Comparison of ENCODE assay signal across 8 cellular contexts in the genomic region with DNA sequence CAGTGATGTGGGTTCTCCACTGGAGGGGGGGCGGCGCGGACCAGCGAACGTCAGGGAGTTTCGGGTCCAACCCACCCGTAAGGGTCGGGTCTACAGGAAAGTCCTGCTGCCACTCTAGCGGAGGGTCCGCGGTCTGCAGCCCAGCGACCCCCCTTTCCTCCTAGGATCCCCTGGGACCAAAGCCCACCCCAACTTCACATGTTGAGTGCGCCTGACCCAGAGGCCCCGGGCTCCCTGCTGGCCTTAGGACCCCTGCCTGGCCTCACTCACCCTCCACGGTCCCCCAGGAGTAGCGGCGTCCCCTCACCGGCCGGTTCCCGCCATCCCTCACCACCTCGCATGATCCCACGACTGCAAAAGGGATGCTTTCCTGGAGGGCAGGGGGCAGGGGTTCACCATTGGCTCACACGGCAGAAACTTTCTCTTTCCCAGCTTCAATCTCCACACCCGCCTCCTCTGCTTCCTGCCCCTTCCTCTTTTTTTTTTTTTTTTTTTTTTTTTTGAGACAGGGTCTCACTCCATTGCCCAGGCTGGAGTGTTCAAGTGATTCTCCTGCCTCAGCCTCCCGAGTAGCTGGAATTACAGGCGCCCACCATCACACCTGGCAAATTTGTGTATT. TPM values are rescaled to one million over a fixed set of nuclear protein-coding genes. Genes with fewer than 3 reads are reported as not detected.
DNase-seq lines count a peak whose midpoint lies in the region; ATAC-seq, FAIRE-seq and TF ChIP-seq lines count a peak whose summit lies in the region.

No MANE protein-coding gene starts in this region.

- peaks cover 16% of the 10 kb centered on the region in 2 donors for H3K4me1 ChIP-seq in mucosa of rectum (ENCODE audit: control insufficient read depth in 2 of 2, insufficient read depth in 2 of 2, low read length in 2 of 2)

- H3K27ac Mint-ChIP-seq in stimulated activated naive CD8-positive, alpha-beta T cell treated with anti-CD3 and anti-CD28 coated beads, Interleukin-15, Interleukin-2, amounts not matched to agents 100 ng/mL and 50 ng/mL, for 24 hours: peak overlapping the region; percentile 95

- H3K9ac ChIP-seq in mucosa of rectum (ENCODE audit: low read depth in 1 of 2, low read length in 2 of 2): peak overlapping the region; percentile 61 to 93

- H3K27ac ChIP-seq in mucosa of rectum (ENCODE audit: low read depth in 2 of 2, low read length in 2 of 2): peak overlapping the region; percentile 99 to 100

- H3K36me3 Mint-ChIP-seq in stimulated activated naive CD8-positive, alpha-beta T cell treated with anti-CD3 and anti-CD28 coated beads, Interleukin-15, Interleukin-2, amounts not matched to agents 100 ng/mL and 50 ng/mL, for 24 hours (ENCODE audit: low read depth): peaks cover 21% of the 10 kb centered on the region

- no peaks in the 10 kb centered on the region for H3K9me3 ChIP-seq in mucosa of rectum (ENCODE audit: control insufficient read depth in 2 of 2, low read length in 2 of 2)

- H3K4me3 Mint-ChIP-seq in stimulated activated naive CD8-positive, alpha-beta T cell treated with anti-CD3 and anti-CD28 coated beads, Interleukin-15, Interleukin-2, amounts not matched to agents 100 ng/mL and 50 ng/mL, for 24 hours: peak overlapping the region; percentile 92

- no peak for TF ChIP-seq CTCF in bronchial epithelial cell (IDR thresholded peaks at IDR 0.05; ENCODE audit: insufficient read depth, low read length, severe bottlenecking)

- H3K27me3 Mint-ChIP-seq in stimulated activated naive CD8-positive, alpha-beta T cell treated with anti-CD3 and anti-CD28 coated beads, Interleukin-15, Interleukin-2, amounts not matched to agents 100 ng/mL and 50 ng/mL, for 24 hours: no peaks in the 10 kb centered on the region

- no peak for FAIRE-seq in bronchial epithelial cell (lab: Jason Lieb, UNC)

- H3K27me3 ChIP-seq in bronchial epithelial cell (ENCODE audit: control insufficient read depth, insufficient read depth, low read length): no peaks in the 10 kb centered on the region
- H3K27me3 ChIP-seq in mucosa of rectum (ENCODE audit: control insufficient read depth in 2 of 2, insufficient read depth in 2 of 2, low read length in 2 of 2): no peaks in the 10 kb centered on the region

- peaks cover 66% of the 10 kb centered on the region for H3K4me1 Mint-ChIP-seq in stimulated activated naive CD8-positive, alpha-beta T cell treated with anti-CD3 and anti-CD28 coated beads, Interleukin-15, Interleukin-2, amounts not matched to agents 100 ng/mL and 50 ng/mL, for 24 hours (ENCODE audit: low read depth)

- H3K4me3 ChIP-seq in bronchial epithelial cell (ENCODE audit: low read depth, low read length) (peak overlapping the region; percentile 50), mucosa of rectum (ENCODE audit: low read length in 2 of 2) (peak overlapping the region; percentile 83 to 92)

- H3K36me3 ChIP-seq in bronchial epithelial cell (ENCODE audit: control insufficient read depth, insufficient read depth, low read length) (no peaks in the 10 kb centered on the region), mucosa of rectum (ENCODE audit: control insufficient read depth in 2 of 2, insufficient read depth in 2 of 2, low read length in 2 of 2) (no peaks in the 10 kb centered on the region)

- no peaks in the 10 kb centered on the region for H3K9me3 Mint-ChIP-seq in stimulated activated naive CD8-positive, alpha-beta T cell treated with anti-CD3 and anti-CD28 coated beads, Interleukin-15, Interleukin-2, amounts not matched to agents 100 ng/mL and 50 ng/mL, for 24 hours

- no peak for DNase-seq in stimulated activated naive CD8-positive, alpha-beta T cell treated with anti-CD3 and anti-CD28 coated beads, Interleukin-15, Interleukin-2, amounts not matched to agents 100 U/mL and 50 U/mL, for 24 hours
- DNase-seq in bronchial epithelial cell (ENCODE audit: low read depth): no peak
- DNase-seq in NCI-H2107 treated with DMSO at 0.1 percent for 48 hours (lab: John Stamatoyannopoulos, UW; ENCODE audit: unreplicated experiment): no peak
- DNase-seq in SHP77 treated with DMSO at 0.1 percent for 48 hours (lab: John Stamatoyannopoulos, UW): no peak
- DNase-seq in AML-193 (lab: John Stamatoyannopoulos, UW): no peak

- no peak for ATAC-seq in stimulated activated naive CD8-positive, alpha-beta T cell treated with anti-CD3 and anti-CD28 coated beads, Interleukin-15, Interleukin-2, amounts not matched to agents 100 U/mL and 50 U/mL, for 24 hours
- no peak for ATAC-seq in GM21576 (IDR thresholded peaks at IDR 0.05; ENCODE audit: unreplicated experiment)

RNA-seq across cellular contexts. Expression of a gene that starts 3.1 kb away (rescaled TPM):
- under 0.01 TPM in 1 of 2 replicates, not detected in the other for total RNA-seq in bronchial epithelial cell

RNA-seq across cellular contexts. Expression of a gene that starts 4.7 kb away (rescaled TPM):
- total RNA-seq in bronchial epithelial cell: not detected in 2 replicates

RNA-seq across cellular contexts. Expression of a gene that starts 9.0 kb away (rescaled TPM):
- 13.7 and 15.6 TPM in 2 replicates for total RNA-seq in bronchial epithelial cell

RNA-seq across cellular contexts. Expression of a gene that starts 15.9 kb away (rescaled TPM):
- total RNA-seq in bronchial epithelial cell: 11.4 and 12.9 TPM in 2 replicates

RNA-seq across cellular contexts. Expression of a gene that starts 24.2 kb away (rescaled TPM):
- total RNA-seq in bronchial epithelial cell: 37.6 and 39.8 TPM in 2 replicates
